ENCODE assay signal across 23 cellular contexts in genomic region chr10:67471022-67471421, GRCh38.
A peak's percentile ranks its signal among the peaks of the same experiment; 100 is the strongest.
DNase-seq lines count a peak whose midpoint lies in the region; ATAC-seq and TF ChIP-seq lines count a peak whose summit lies in the region.
"Had no signal": no experiment of that assay in that cellular context is flagged by ENCODE, and none has a peak within 500 bp of the region (broad histone marks: within the 10 kb centered on the region; RNA-seq: fewer than 3 reads in every experiment).

No MANE protein-coding gene starts in this region.

- peak; percentile 58 for ATAC-seq in GM18870 (IDR thresholded peaks at IDR 0.05; ENCODE audit: unreplicated experiment)
- ATAC-seq in HG03432 (IDR thresholded peaks at IDR 0.05; ENCODE audit: unreplicated experiment), result peak; percentile 77
- ATAC-seq in left ventricle myocardium superior, result no peak
- no peak for ATAC-seq in activated naive CD8-positive, alpha-beta T cell treated with anti-CD3 and anti-CD28 coated beads, Interleukin-2, amount 50 U/mL, for 24 hours
- ATAC-seq: activated T-helper 17 cell treated with anti-CD3 and anti-CD28 coated beads, Interleukin-2, amount 50 U/mL, for 72 hours; GM23338; stimulated activated effector memory CD8-positive, alpha-beta T cell treated with anti-CD3 and anti-CD28 coated beads, Interleukin-12 subunit alpha, Interleukin-12 subunit beta, amount 100 ng/mL, for 72 hours had no signal

- H3K27ac ChIP-seq in ACC112 (ENCODE audit: low read depth, low read length), result no peak overlapping the region
- peak overlapping the region; percentile 85 for H3K27ac ChIP-seq in OCI-LY3 (ENCODE audit: low read length)
- H3K27ac ChIP-seq: C4-2B, left ventricle myocardium inferior, prostate gland, SJCRH30 had no signal

- no peaks in the 10 kb centered on the region for H3K36me3 Mint-ChIP-seq in activated naive CD8-positive, alpha-beta T cell treated with anti-CD3 and anti-CD28 coated beads, Interleukin-2, amount 50 U/mL, for 24 hours (ENCODE audit: low read depth)
- H3K36me3 Mint-ChIP-seq: stimulated activated effector memory CD8-positive, alpha-beta T cell treated with anti-CD3 and anti-CD28 coated beads, Interleukin-12 subunit alpha, Interleukin-12 subunit beta, amount 100 ng/mL, for 72 hours had no signal

- peak overlapping the region; percentile 55 for H3K9ac ChIP-seq in OCI-LY3 (ENCODE audit: low read length)

- H2AFZ ChIP-seq in ACC112 (ENCODE audit: low read length, unreplicated experiment), result no peak overlapping the region
- H2AFZ ChIP-seq in OCI-LY3 (ENCODE audit: low read depth, low read length), result peak overlapping the region; percentile 87
- H2AFZ ChIP-seq: GM23338 had no signal

- H3K4me3 Mint-ChIP-seq in activated naive CD8-positive, alpha-beta T cell treated with anti-CD3 and anti-CD28 coated beads, Interleukin-2, amount 50 U/mL, for 24 hours, result no peak overlapping the region
- H3K4me3 Mint-ChIP-seq: activated naive CD8-positive, alpha-beta T cell treated with anti-CD3 and anti-CD28 coated beads for 36 hours; activated T-helper 17 cell treated with anti-CD3 and anti-CD28 coated beads, Interleukin-2, amount 50 U/mL, for 72 hours; GM23338; stimulated activated effector memory CD8-positive, alpha-beta T cell treated with anti-CD3 and anti-CD28 coated beads, Interleukin-12 subunit alpha, Interleukin-12 subunit beta, amount 100 ng/mL, for 72 hours had no signal

- H3K27me3 ChIP-seq in ACC112 (ENCODE audit: insufficient read depth, low read length), result no peaks in the 10 kb centered on the region
- no peaks in the 10 kb centered on the region for H3K27me3 ChIP-seq in OCI-LY3 (ENCODE audit: low read depth, low read length)
- H3K27me3 ChIP-seq in BE2C, result no peaks in the 10 kb centered on the region
- H3K27me3 ChIP-seq: SJCRH30 had no signal

- H3K4me1 Mint-ChIP-seq in activated naive CD8-positive, alpha-beta T cell treated with anti-CD3 and anti-CD28 coated beads, Interleukin-2, amount 50 U/mL, for 24 hours, result no peaks in the 10 kb centered on the region
- H3K4me1 Mint-ChIP-seq: activated naive CD8-positive, alpha-beta T cell treated with anti-CD3 and anti-CD28 coated beads for 36 hours; activated T-helper 17 cell treated with anti-CD3 and anti-CD28 coated beads, Interleukin-2, amount 50 U/mL, for 72 hours; stimulated activated effector memory CD8-positive, alpha-beta T cell treated with anti-CD3 and anti-CD28 coated beads, Interleukin-12 subunit alpha, Interleukin-12 subunit beta, amount 100 ng/mL, for 72 hours had no signal

- no peaks in the 10 kb centered on the region for H3K4me1 ChIP-seq in ACC112 (ENCODE audit: control insufficient read depth, insufficient read depth, low read length, unreplicated experiment)
- H3K4me1 ChIP-seq in OCI-LY3 (ENCODE audit: low read length), result peaks cover 12% of the 10 kb centered on the region
- no peaks in the 10 kb centered on the region for H3K4me1 ChIP-seq in BE2C
- H3K4me1 ChIP-seq: prostate gland, SJCRH30 had no signal

- DNase-seq in left ventricle myocardium superior, result no peak
- no peak for DNase-seq in activated naive CD8-positive, alpha-beta T cell treated with anti-CD3 and anti-CD28 coated beads, Interleukin-2, amount 50 U/mL, for 24 hours
- DNase-seq in activated CD4-positive, alpha-beta T cell treated with anti-CD3 and anti-CD28 coated beads for 48 hours, result no peak
- no peak for DNase-seq in BE2C
- DNase-seq: activated CD4-positive, alpha-beta T cell treated with anti-CD3 and anti-CD28 coated beads, Interleukin-2, amount 50 U/mL, for 1 hour; activated naive CD8-positive, alpha-beta T cell treated with anti-CD3 and anti-CD28 coated beads for 36 hours; cerebellar nuclear complex; effector CD4-positive, alpha-beta T cell; hippocampal formation; left ventricle myocardium inferior; NCI-H1694; NCI-H526; SJCRH30; T-helper 2 cell had no signal

- no peaks in the 10 kb centered on the region for H3K79me2 ChIP-seq in ACC112 (ENCODE audit: control insufficient read depth, insufficient read depth, low read length, unreplicated experiment)
- no peaks in the 10 kb centered on the region for H3K79me2 ChIP-seq in OCI-LY3 (ENCODE audit: low read length)

- H3K4me3 ChIP-seq in ACC112 (ENCODE audit: low read depth, low read length) (peak overlapping the region; percentile 37; the same call in 1 of the 2 replicates), OCI-LY3 (ENCODE audit: low read length) (peak overlapping the region; percentile 71), BE2C (ENCODE audit: low read depth, low read length) (no peak overlapping the region)
- H3K4me3 ChIP-seq: GM23338, left ventricle myocardium inferior, prostate gland, SJCRH30 had no signal

- H3K36me3 ChIP-seq in ACC112 (ENCODE audit: insufficient read depth, low read length) (no peaks in the 10 kb centered on the region), OCI-LY3 (replicated peaks; ENCODE audit: low read depth, low read length) (no peaks in the 10 kb centered on the region), BE2C (no peaks in the 10 kb centered on the region)
- H3K36me3 ChIP-seq: left ventricle myocardium inferior, prostate gland, SJCRH30 had no signal

- TF ChIP-seq CTCF in OCI-LY3 (IDR thresholded peaks at IDR 0.05; ENCODE audit: low read depth, low read length) (no peak), BE2C (IDR thresholded peaks at IDR 0.05; ENCODE audit: low read depth, low read length) (no peak)

- intact Hi-C loops in left ventricle myocardium superior (cut with micrococcal nuclease), result no loop called here

- no peaks in the 10 kb centered on the region for H3K9me3 Mint-ChIP-seq in activated naive CD8-positive, alpha-beta T cell treated with anti-CD3 and anti-CD28 coated beads, Interleukin-2, amount 50 U/mL, for 24 hours
- H3K9me3 Mint-ChIP-seq: activated naive CD8-positive, alpha-beta T cell treated with anti-CD3 and anti-CD28 coated beads for 36 hours; activated T-helper 17 cell treated with anti-CD3 and anti-CD28 coated beads, Interleukin-2, amount 50 U/mL, for 72 hours; GM23338 had no signal

- H3K4me2 ChIP-seq in OCI-LY3 (ENCODE audit: low read length), result peak overlapping the region; percentile 87
- H3K4me2 ChIP-seq: GM23338 had no signal

- peaks cover 2% of the 10 kb centered on the region for H3K27me3 Mint-ChIP-seq in activated naive CD8-positive, alpha-beta T cell treated with anti-CD3 and anti-CD28 coated beads, Interleukin-2, amount 50 U/mL, for 24 hours

- H3K9me3 ChIP-seq in OCI-LY3 (ENCODE audit: insufficient read depth, low read length) (no peaks in the 10 kb centered on the region), BE2C (no peaks in the 10 kb centered on the region)
- H3K9me3 ChIP-seq: left ventricle myocardium inferior, prostate gland, SJCRH30 had no signal

- no peak overlapping the region for H3K27ac Mint-ChIP-seq in activated naive CD8-positive, alpha-beta T cell treated with anti-CD3 and anti-CD28 coated beads, Interleukin-2, amount 50 U/mL, for 24 hours
- H3K27ac Mint-ChIP-seq: activated naive CD8-positive, alpha-beta T cell treated with anti-CD3 and anti-CD28 coated beads for 36 hours; activated T-helper 17 cell treated with anti-CD3 and anti-CD28 coated beads, Interleukin-2, amount 50 U/mL, for 72 hours; GM23338; stimulated activated effector memory CD8-positive, alpha-beta T cell treated with anti-CD3 and anti-CD28 coated beads, Interleukin-12 subunit alpha, Interleukin-12 subunit beta, amount 100 ng/mL, for 72 hours had no signal

- no peaks in the 10 kb centered on the region for H4K20me1 ChIP-seq in OCI-LY3 (ENCODE audit: insufficient read depth, low read length)

Comparison
In these comparisons a context has a peak if more than half of its experiments do, and no peak if none do; other contexts are left out.
1. ATAC-seq: peak in GM18870 (single experiment) and HG03432 (single experiment); none in left ventricle myocardium superior (single experiment) and activated naive CD8-positive, alpha-beta T cell treated with anti-CD3 and anti-CD28 coated beads, Interleukin-2, amount 50 U/mL, for 24 hours (single experiment).